Comparison of ENCODE assay signal across 16 cellular contexts in genomic region chr6:140193269-140193668, GRCh38.
"Had no signal": no experiment of that assay in that cellular context is flagged by ENCODE, and none has a peak within 500 bp of the region (broad histone marks: within the 10 kb centered on the region; RNA-seq: fewer than 3 reads in every experiment).

No MANE protein-coding gene starts in this region.

- H3K27ac ChIP-seq: ascending aorta, breast epithelium, gastroesophageal sphincter, heart right ventricle, neural progenitor cell, ovary, suprapubic skin had no signal

- H3K27me3 ChIP-seq: ascending aorta, breast epithelium, gastroesophageal sphincter, heart right ventricle, neural progenitor cell, ovary, suprapubic skin had no signal

- DNase-seq: activated CD4-positive, alpha-beta T cell treated with anti-CD3 and anti-CD28 coated beads, Interleukin-2, amount 50 U/mL, for 4 hours; activated naive CD4-positive, alpha-beta T cell treated with Interleukin-2 at 50 U/mL for 16 hours; activated T-cell treated with anti-CD3 and anti-CD28 coated beads for 4 hours; erythroblast; heart right ventricle; islet precursor cell; naive B cell; ovary; stimulated activated naive CD8-positive, alpha-beta T cell treated with anti-CD3 and anti-CD28 coated beads, Interleukin-15, Interleukin-2, amounts not matched to agents 100 U/mL and 50 U/mL, for 24 hours; trophoblast cell had no signal

- H3K9me3 ChIP-seq: ovary, suprapubic skin had no signal

- H3K4me2 ChIP-seq: neural progenitor cell had no signal

- H3K36me3 ChIP-seq: ascending aorta, breast epithelium, gastroesophageal sphincter, heart right ventricle, neural progenitor cell, ovary, suprapubic skin had no signal

- H3K4me1 ChIP-seq: ascending aorta, breast epithelium, gastroesophageal sphincter, heart right ventricle, neural progenitor cell, suprapubic skin had no signal

- H3K9ac ChIP-seq: neural progenitor cell had no signal

- H2AFZ ChIP-seq: neural progenitor cell had no signal

- H3K4me3 ChIP-seq: ascending aorta, breast epithelium, gastroesophageal sphincter, heart right ventricle, lung, neural progenitor cell, ovary, suprapubic skin had no signal
